10 cellular contexts compared by ENCODE assay signal in genomic region chr15:96428742-96429141, GRCh38.
DNase-seq lines count a peak whose midpoint lies in the region; ATAC-seq lines count a peak whose summit lies in the region.
"Had no signal": no experiment of that assay in that cellular context is flagged by ENCODE, and none has a peak within 500 bp of the region (broad histone marks: within the 10 kb centered on the region; RNA-seq: fewer than 3 reads in every experiment).

No MANE protein-coding gene starts in this region.

- H3K9me3 Mint-ChIP-seq in activated T-cell treated with anti-CD3 and anti-CD28 coated beads, Interleukin-2, amount 50 U/mL, for 4 hours: no peaks in the 10 kb centered on the region
- H3K9me3 Mint-ChIP-seq: stimulated activated naive B cell treated with anti-CD40 and anti-IgM and Interleukin-4, amounts not matched to agents 10 μg/mL and 1 μg/mL and 100 μg/mL, for 72 hours had no signal

- H3K36me3 Mint-ChIP-seq in activated T-cell treated with anti-CD3 and anti-CD28 coated beads, Interleukin-2, amount 50 U/mL, for 4 hours (ENCODE audit: insufficient read depth): no peaks in the 10 kb centered on the region
- H3K36me3 Mint-ChIP-seq: stimulated activated naive B cell treated with anti-CD40 and anti-IgM and Interleukin-4, amounts not matched to agents 10 μg/mL and 1 μg/mL and 100 μg/mL, for 72 hours; T-cell had no signal

- ATAC-seq in left lobe of liver: peak; percentile 56
- no peak for ATAC-seq in HG02642 (IDR thresholded peaks at IDR 0.05; ENCODE audit: poor library complexity, unreplicated experiment)
- no peak for ATAC-seq in GM19397 (IDR thresholded peaks at IDR 0.05; ENCODE audit: unreplicated experiment)
- ATAC-seq in activated T-cell treated with anti-CD3 and anti-CD28 coated beads, Interleukin-2, amount 50 U/mL, for 4 hours: no peak
- ATAC-seq: stimulated activated naive B cell treated with anti-CD40 and anti-IgM and Interleukin-4, amounts not matched to agents 10 μg/mL and 1 μg/mL and 100 μg/mL, for 72 hours; T-cell had no signal

- no peaks in the 10 kb centered on the region for H3K4me1 Mint-ChIP-seq in activated T-cell treated with anti-CD3 and anti-CD28 coated beads, Interleukin-2, amount 50 U/mL, for 4 hours (ENCODE audit: low read depth)
- H3K4me1 Mint-ChIP-seq: stimulated activated naive B cell treated with anti-CD40 and anti-IgM and Interleukin-4, amounts not matched to agents 10 μg/mL and 1 μg/mL and 100 μg/mL, for 72 hours; T-cell had no signal

- in situ Hi-C loops in ACHN (cut with HindIII; ENCODE audit: low pct_ligation_motif_present, low pct_unique_long_range_greater_than_20kb, low sequenced_read_pairs): no loop called here

- H3K4me3 Mint-ChIP-seq in activated T-cell treated with anti-CD3 and anti-CD28 coated beads, Interleukin-2, amount 50 U/mL, for 4 hours: no peak overlapping the region
- H3K4me3 Mint-ChIP-seq: stimulated activated naive B cell treated with anti-CD40 and anti-IgM and Interleukin-4, amounts not matched to agents 10 μg/mL and 1 μg/mL and 100 μg/mL, for 72 hours; T-cell had no signal

- peak; percentile 96 for DNase-seq in ACHN
- peak; percentile 79 for DNase-seq in LHCN-M2 (ENCODE audit: low read depth)
- DNase-seq in dedifferentiated amniotic fluid mesenchymal stem cell (ENCODE audit: extremely low spot score): peak; percentile 89
- no peak for DNase-seq in left lobe of liver (ENCODE audit: low spot score)
- no peak for DNase-seq in NCI-H2107 (lab: John Stamatoyannopoulos, UW)
- DNase-seq in activated T-cell treated with anti-CD3 and anti-CD28 coated beads, Interleukin-2, amount 50 U/mL, for 4 hours: no peak
- DNase-seq: stimulated activated naive B cell treated with anti-CD40 and anti-IgM and Interleukin-4, amounts not matched to agents 10 μg/mL and 1 μg/mL and 100 μg/mL, for 72 hours; T-cell had no signal

- H3K27me3 Mint-ChIP-seq in activated T-cell treated with anti-CD3 and anti-CD28 coated beads, Interleukin-2, amount 50 U/mL, for 4 hours (ENCODE audit: low read depth): peaks cover 4% of the 10 kb centered on the region
- H3K27me3 Mint-ChIP-seq: stimulated activated naive B cell treated with anti-CD40 and anti-IgM and Interleukin-4, amounts not matched to agents 10 μg/mL and 1 μg/mL and 100 μg/mL, for 72 hours had no signal

Comparison
In these comparisons a context has a peak if more than half of its experiments do, and no peak if none do; other contexts are left out.
1. DNase-seq: peak in ACHN (single experiment), LHCN-M2 (single experiment) and dedifferentiated amniotic fluid mesenchymal stem cell (single experiment); none in left lobe of liver (single experiment), NCI-H2107 (single experiment) and activated T-cell treated with anti-CD3 and anti-CD28 coated beads, Interleukin-2, amount 50 U/mL, for 4 hours (single experiment).